1 cellular context compared by ENCODE assay signal in the genomic region with DNA sequence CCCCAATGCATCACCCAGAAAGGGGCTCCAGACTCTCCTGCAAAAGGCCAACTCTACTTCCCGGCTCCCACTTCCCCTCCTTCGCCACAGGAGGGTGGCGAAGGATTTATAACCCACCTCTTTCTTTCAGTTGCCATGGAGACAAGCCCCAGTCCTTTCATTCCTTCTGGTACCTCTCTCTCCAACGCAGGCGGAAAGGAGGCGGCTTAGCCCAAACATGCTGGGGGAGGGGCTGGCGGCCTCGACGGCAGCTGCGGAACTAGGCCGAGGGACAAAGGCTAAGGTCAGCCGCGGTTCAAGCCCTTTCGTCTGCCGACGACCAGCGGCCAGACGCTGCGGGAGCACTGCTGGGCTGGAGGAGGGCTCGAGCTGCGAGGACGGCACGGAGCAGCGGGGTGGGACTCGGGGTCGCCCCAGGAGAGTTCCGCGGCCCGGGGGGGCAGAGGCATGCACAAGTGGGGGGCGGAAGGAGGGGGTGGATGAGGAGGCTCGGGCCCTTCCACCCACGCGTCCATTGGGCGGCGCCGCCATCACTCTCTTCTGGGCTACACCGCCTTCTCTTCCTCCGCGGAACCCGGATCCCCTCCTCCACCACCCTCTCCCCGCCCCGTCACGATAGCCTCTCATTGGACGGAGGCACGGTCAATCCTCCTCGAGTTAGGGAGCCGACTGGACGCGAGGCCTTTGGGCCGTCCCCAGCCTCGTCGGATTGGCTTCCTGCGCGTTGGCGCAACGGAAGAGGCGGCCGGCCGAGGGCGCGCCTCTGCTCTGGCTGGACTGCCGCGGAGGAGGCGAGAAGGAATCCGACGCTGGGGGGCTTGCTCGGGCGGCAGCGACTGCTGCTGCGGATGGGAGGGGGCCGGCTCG.
TF ChIP-seq lines count a peak whose summit lies in the region.

A gene (plus strand): TSS at position 766 of the 867 bp plus-strand sequence.

TF ChIP-seq in GM12878, 131 proteins besides CTCF, POLR2A, EP300 and RAD21 (continued from another document and continues in another):
- TF ChIP-seq BMI1 (IDR thresholded peaks at IDR 0.05; ENCODE audit: borderline replicate concordance) (peak; percentile 94), YBX1 (IDR thresholded peaks at IDR 0.05) (no peak), ZSCAN29 (IDR thresholded peaks at IDR 0.05) (0 out of 2 replicates have a peak, but pooled peaks have one; percentile 51), RELA (IDR thresholded peaks at IDR 0.05; ENCODE audit: borderline replicate concordance, partially characterized antibody) (no peak), GABPA (IDR thresholded peaks at IDR 0.05; ENCODE audit: low read depth) (peak; percentile 87), NBN (IDR thresholded peaks at IDR 0.05) (peak; percentile 90), FOXK2 (IDR thresholded peaks at IDR 0.05) (peak; percentile 32; the same call in 1 of the 2 replicates), RCOR1 (conservative IDR thresholded peaks at IDR 0.05; ENCODE audit: low read depth, low read length) (no peak), MEF2A (IDR thresholded peaks at IDR 0.05; ENCODE audit: insufficient read depth, low read depth, low read length) (no peak), NR2C2 (IDR thresholded peaks at IDR 0.05; ENCODE audit: borderline replicate concordance, control insufficient read depth, insufficient read length, low read depth) (no peak), RUNX3 (IDR thresholded peaks at IDR 0.05; ENCODE audit: low read length) (no peak; the same call in none of the 2 replicates), ESRRA (IDR thresholded peaks at IDR 0.05; ENCODE audit: low read length) (no peak), ZNF274 (IDR thresholded peaks at IDR 0.05; ENCODE audit: insufficient read depth, insufficient read length) (no peak), PML (IDR thresholded peaks at IDR 0.05; ENCODE audit: low read length) (0 out of 2 replicates have a peak, but pooled peaks have one; percentile 60), WRNIP1 (IDR thresholded peaks at IDR 0.05; ENCODE audit: borderline replicate concordance, low read depth, low read length) (no peak), BCL11A (IDR thresholded peaks at IDR 0.05; ENCODE audit: low read depth, low read length) (no peak), YY1 (IDR thresholded peaks at IDR 0.05; ENCODE audit: low read depth, low read length) (peak; percentile 92), SIX5 (IDR thresholded peaks at IDR 0.05; ENCODE audit: low read depth, low read length, severe bottlenecking) (no peak), FOXM1 (IDR thresholded peaks at IDR 0.05; ENCODE audit: low read depth, low read length) (no peak; the same call in 1 of the 2 replicates), KLF5 (IDR thresholded peaks at IDR 0.05; ENCODE audit: partially characterized antibody) (peak; percentile 86), POLR2AphosphoS5 (IDR thresholded peaks at IDR 0.05; ENCODE audit: low read length) (peak; percentile 93), HCFC1 (IDR thresholded peaks at IDR 0.05; ENCODE audit: low read length) (0 out of 2 replicates have a peak, but pooled peaks have one; percentile 13), NR2C1 (IDR thresholded peaks at IDR 0.05) (0 out of 2 replicates have a peak, but pooled peaks have one; percentile 9), CBX5 (IDR thresholded peaks at IDR 0.05; ENCODE audit: low read depth) (no peak), STAT3 (IDR thresholded peaks at IDR 0.05; ENCODE audit: low read depth, low read length) (no peak), CEBPB (IDR thresholded peaks at IDR 0.05; ENCODE audit: borderline replicate concordance in 1 of 2, low read depth in 2 of 2, low read length in 2 of 2) (no peak), IKZF1 (conservative IDR thresholded peaks at IDR 0.05) (peak; percentile 80), ZNF622 (IDR thresholded peaks at IDR 0.05) (no peak), HDGF (IDR thresholded peaks at IDR 0.05) (peak; percentile 96), ZBED1 (IDR thresholded peaks at IDR 0.05; ENCODE audit: borderline replicate concordance) (peak; percentile 26; the same call in 1 of the 2 replicates), HDAC2 (IDR thresholded peaks at IDR 0.05) (no peak), SREBF2 (IDR thresholded peaks at IDR 0.05; ENCODE audit: low read length) (no peak), IRF4 (IDR thresholded peaks at IDR 0.05; ENCODE audit: low read depth, low read length) (no peak)
- TF ChIP-seq, protein P1, sequence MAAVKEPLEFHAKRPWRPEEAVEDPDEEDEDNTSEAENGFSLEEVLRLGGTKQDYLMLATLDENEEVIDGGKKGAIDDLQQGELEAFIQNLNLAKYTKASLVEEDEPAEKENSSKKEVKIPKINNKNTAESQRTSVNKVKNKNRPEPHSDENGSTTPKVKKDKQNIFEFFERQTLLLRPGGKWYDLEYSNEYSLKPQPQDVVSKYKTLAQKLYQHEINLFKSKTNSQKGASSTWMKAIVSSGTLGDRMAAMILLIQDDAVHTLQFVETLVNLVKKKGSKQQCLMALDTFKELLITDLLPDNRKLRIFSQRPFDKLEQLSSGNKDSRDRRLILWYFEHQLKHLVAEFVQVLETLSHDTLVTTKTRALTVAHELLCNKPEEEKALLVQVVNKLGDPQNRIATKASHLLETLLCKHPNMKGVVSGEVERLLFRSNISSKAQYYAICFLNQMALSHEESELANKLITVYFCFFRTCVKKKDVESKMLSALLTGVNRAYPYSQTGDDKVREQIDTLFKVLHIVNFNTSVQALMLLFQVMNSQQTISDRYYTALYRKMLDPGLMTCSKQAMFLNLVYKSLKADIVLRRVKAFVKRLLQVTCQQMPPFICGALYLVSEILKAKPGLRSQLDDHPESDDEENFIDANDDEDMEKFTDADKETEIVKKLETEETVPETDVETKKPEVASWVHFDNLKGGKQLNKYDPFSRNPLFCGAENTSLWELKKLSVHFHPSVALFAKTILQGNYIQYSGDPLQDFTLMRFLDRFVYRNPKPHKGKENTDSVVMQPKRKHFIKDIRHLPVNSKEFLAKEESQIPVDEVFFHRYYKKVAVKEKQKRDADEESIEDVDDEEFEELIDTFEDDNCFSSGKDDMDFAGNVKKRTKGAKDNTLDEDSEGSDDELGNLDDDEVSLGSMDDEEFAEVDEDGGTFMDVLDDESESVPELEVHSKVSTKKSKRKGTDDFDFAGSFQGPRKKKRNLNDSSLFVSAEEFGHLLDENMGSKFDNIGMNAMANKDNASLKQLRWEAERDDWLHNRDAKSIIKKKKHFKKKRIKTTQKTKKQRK (IDR thresholded peaks at IDR 0.05; ENCODE audit: low read depth, low read length): peak; percentile 90
- TF ChIP-seq, protein P2, sequence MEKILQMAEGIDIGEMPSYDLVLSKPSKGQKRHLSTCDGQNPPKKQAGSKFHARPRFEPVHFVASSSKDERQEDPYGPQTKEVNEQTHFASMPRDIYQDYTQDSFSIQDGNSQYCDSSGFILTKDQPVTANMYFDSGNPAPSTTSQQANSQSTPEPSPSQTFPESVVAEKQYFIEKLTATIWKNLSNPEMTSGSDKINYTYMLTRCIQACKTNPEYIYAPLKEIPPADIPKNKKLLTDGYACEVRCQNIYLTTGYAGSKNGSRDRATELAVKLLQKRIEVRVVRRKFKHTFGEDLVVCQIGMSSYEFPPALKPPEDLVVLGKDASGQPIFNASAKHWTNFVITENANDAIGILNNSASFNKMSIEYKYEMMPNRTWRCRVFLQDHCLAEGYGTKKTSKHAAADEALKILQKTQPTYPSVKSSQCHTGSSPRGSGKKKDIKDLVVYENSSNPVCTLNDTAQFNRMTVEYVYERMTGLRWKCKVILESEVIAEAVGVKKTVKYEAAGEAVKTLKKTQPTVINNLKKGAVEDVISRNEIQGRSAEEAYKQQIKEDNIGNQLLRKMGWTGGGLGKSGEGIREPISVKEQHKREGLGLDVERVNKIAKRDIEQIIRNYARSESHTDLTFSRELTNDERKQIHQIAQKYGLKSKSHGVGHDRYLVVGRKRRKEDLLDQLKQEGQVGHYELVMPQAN (conservative IDR thresholded peaks at IDR 0.05): peak; percentile 37; the same call in 1 of the 2 replicates
- TF ChIP-seq, protein P3, sequence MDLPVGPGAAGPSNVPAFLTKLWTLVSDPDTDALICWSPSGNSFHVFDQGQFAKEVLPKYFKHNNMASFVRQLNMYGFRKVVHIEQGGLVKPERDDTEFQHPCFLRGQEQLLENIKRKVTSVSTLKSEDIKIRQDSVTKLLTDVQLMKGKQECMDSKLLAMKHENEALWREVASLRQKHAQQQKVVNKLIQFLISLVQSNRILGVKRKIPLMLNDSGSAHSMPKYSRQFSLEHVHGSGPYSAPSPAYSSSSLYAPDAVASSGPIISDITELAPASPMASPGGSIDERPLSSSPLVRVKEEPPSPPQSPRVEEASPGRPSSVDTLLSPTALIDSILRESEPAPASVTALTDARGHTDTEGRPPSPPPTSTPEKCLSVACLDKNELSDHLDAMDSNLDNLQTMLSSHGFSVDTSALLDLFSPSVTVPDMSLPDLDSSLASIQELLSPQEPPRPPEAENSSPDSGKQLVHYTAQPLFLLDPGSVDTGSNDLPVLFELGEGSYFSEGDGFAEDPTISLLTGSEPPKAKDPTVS (IDR thresholded peaks at IDR 0.05; ENCODE audit: low read depth, low read length): no peak
- TF ChIP-seq, protein P4, sequence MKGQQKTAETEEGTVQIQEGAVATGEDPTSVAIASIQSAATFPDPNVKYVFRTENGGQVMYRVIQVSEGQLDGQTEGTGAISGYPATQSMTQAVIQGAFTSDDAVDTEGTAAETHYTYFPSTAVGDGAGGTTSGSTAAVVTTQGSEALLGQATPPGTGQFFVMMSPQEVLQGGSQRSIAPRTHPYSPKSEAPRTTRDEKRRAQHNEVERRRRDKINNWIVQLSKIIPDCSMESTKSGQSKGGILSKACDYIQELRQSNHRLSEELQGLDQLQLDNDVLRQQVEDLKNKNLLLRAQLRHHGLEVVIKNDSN (IDR thresholded peaks at IDR 0.05; ENCODE audit: borderline replicate concordance, extremely low read length, insufficient read depth, low read depth, low read length): no peak
- TF ChIP-seq, protein P5, sequence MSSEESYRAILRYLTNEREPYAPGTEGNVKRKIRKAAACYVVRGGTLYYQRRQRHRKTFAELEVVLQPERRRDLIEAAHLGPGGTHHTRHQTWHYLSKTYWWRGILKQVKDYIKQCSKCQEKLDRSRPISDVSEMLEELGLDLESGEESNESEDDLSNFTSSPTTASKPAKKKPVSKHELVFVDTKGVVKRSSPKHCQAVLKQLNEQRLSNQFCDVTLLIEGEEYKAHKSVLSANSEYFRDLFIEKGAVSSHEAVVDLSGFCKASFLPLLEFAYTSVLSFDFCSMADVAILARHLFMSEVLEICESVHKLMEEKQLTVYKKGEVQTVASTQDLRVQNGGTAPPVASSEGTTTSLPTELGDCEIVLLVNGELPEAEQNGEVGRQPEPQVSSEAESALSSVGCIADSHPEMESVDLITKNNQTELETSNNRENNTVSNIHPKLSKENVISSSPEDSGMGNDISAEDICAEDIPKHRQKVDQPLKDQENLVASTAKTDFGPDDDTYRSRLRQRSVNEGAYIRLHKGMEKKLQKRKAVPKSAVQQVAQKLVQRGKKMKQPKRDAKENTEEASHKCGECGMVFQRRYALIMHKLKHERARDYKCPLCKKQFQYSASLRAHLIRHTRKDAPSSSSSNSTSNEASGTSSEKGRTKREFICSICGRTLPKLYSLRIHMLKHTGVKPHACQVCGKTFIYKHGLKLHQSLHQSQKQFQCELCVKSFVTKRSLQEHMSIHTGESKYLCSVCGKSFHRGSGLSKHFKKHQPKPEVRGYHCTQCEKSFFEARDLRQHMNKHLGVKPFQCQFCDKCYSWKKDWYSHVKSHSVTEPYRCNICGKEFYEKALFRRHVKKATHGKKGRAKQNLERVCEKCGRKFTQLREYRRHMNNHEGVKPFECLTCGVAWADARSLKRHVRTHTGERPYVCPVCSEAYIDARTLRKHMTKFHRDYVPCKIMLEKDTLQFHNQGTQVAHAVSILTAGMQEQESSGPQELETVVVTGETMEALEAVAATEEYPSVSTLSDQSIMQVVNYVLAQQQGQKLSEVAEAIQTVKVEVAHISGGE (CRISPR knock-in tag; IDR thresholded peaks at IDR 0.05): no peak
- TF ChIP-seq, protein P6, sequence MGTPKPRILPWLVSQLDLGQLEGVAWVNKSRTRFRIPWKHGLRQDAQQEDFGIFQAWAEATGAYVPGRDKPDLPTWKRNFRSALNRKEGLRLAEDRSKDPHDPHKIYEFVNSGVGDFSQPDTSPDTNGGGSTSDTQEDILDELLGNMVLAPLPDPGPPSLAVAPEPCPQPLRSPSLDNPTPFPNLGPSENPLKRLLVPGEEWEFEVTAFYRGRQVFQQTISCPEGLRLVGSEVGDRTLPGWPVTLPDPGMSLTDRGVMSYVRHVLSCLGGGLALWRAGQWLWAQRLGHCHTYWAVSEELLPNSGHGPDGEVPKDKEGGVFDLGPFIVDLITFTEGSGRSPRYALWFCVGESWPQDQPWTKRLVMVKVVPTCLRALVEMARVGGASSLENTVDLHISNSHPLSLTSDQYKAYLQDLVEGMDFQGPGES (IDR thresholded peaks at IDR 0.05): peak; percentile 96
- TF ChIP-seq, protein P7, sequence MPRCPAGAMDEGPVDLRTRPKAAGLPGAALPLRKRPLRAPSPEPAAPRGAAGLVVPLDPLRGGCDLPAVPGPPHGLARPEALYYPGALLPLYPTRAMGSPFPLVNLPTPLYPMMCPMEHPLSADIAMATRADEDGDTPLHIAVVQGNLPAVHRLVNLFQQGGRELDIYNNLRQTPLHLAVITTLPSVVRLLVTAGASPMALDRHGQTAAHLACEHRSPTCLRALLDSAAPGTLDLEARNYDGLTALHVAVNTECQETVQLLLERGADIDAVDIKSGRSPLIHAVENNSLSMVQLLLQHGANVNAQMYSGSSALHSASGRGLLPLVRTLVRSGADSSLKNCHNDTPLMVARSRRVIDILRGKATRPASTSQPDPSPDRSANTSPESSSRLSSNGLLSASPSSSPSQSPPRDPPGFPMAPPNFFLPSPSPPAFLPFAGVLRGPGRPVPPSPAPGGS (IDR thresholded peaks at IDR 0.05; ENCODE audit: borderline replicate concordance, insufficient read depth, low read depth, low read length, poor library complexity, severe bottlenecking): peak; percentile 11
- TF ChIP-seq, protein P8, sequence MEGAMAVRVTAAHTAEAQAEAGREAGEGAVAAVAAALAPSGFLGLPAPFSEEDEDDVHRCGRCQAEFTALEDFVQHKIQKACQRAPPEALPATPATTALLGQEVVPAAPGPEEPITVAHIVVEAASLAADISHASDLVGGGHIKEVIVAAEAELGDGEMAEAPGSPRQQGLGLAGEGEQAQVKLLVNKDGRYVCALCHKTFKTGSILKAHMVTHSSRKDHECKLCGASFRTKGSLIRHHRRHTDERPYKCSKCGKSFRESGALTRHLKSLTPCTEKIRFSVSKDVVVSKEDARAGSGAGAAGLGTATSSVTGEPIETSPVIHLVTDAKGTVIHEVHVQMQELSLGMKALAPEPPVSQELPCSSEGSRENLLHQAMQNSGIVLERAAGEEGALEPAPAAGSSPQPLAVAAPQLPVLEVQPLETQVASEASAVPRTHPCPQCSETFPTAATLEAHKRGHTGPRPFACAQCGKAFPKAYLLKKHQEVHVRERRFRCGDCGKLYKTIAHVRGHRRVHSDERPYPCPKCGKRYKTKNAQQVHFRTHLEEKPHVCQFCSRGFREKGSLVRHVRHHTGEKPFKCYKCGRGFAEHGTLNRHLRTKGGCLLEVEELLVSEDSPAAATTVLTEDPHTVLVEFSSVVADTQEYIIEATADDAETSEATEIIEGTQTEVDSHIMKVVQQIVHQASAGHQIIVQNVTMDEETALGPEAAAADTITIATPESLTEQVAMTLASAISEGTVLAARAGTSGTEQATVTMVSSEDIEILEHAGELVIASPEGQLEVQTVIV (IDR thresholded peaks at IDR 0.05; ENCODE audit: borderline replicate concordance, partially characterized antibody): peak; percentile 61
- TF ChIP-seq, protein P9, sequence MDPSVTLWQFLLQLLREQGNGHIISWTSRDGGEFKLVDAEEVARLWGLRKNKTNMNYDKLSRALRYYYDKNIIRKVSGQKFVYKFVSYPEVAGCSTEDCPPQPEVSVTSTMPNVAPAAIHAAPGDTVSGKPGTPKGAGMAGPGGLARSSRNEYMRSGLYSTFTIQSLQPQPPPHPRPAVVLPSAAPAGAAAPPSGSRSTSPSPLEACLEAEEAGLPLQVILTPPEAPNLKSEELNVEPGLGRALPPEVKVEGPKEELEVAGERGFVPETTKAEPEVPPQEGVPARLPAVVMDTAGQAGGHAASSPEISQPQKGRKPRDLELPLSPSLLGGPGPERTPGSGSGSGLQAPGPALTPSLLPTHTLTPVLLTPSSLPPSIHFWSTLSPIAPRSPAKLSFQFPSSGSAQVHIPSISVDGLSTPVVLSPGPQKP (IDR thresholded peaks at IDR 0.05; ENCODE audit: low read depth, low read length): peak; percentile 61; the same call in 1 of the 2 replicates
